Comparison of ENCODE assay signal across 9 cellular contexts in the genomic region with DNA sequence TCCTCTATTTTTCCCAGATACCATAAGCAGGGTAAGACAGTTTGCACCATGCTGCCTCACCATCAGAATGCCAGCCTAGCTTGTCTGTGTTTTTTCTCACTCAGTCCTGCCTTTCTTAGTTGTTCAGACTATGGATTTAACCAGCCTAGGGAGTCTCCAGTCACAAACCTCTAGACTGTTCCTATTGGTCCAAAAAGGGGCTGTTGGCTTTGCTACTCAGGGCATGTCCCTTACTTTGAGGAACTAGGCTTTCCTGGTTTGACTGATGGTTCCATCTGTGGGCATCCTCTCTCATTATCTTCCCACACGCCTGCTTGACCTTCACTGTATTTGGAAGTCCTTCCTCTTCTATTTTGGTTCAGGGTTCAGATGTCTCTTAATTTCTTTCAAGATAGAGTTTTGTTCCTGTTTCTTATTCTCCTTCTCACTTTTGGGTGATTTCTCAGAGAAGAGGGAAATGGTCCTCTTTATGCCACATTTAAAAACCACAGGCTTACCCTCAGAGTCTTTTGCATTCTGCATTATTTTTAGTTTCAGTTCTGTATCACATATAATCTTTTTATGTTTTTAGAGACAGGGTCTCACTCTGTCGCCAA. TPM values are rescaled to one million over a fixed set of nuclear protein-coding genes. Genes with fewer than 3 reads are reported as not detected.
DNase-seq lines count a peak whose midpoint lies in the region; ATAC-seq and TF ChIP-seq lines count a peak whose summit lies in the region.
"Had no signal": no experiment of that assay in that cellular context is flagged by ENCODE, and none has a peak within 500 bp of the region (broad histone marks: within the 10 kb centered on the region; RNA-seq: fewer than 3 reads in every experiment).

No MANE protein-coding gene starts in this region.

- H3K36me3 Mint-ChIP-seq in IgD-negative memory B cell = no peaks in the 10 kb centered on the region
- H3K36me3 Mint-ChIP-seq: brain had no signal

- H3K4me1 Mint-ChIP-seq in IgD-negative memory B cell = peaks cover 30 to 43% (median 41%) of the 10 kb centered on the region in 3 donors

- H3K27me3 Mint-ChIP-seq in IgD-negative memory B cell = no peaks in the 10 kb centered on the region

- no peaks in the 10 kb centered on the region for H3K36me3 ChIP-seq in heart right ventricle

- no peak overlapping the region for H3K27ac ChIP-seq in heart right ventricle

- peaks cover 0 to 3% (median 0%) of the 10 kb centered on the region in 3 donors for H3K9me3 Mint-ChIP-seq in IgD-negative memory B cell
- H3K9me3 Mint-ChIP-seq: brain had no signal

- H3K27me3 ChIP-seq in heart right ventricle = peaks cover 0 to 56% (median 0%) of the 10 kb centered on the region in 7 donors

- peak; percentile 83 for ATAC-seq in GM18502 (IDR thresholded peaks at IDR 0.05; ENCODE audit: poor library complexity, unreplicated experiment)
- peak; percentile 84 for ATAC-seq in GM21529 (IDR thresholded peaks at IDR 0.05; ENCODE audit: unreplicated experiment)
- ATAC-seq in heart right ventricle = peak in 7 of 8 donors; percentile 37 to 72 (median 52)

- H3K4me3 Mint-ChIP-seq in IgD-negative memory B cell = peak overlapping the region; percentile 72 to 85 (median 80)

- TF ChIP-seq CTCF in heart right ventricle (IDR thresholded peaks at IDR 0.05) = no peak

- intact Hi-C loops in heart right ventricle (cut with DNase I) = no loop called here

- H3K4me1 ChIP-seq in heart right ventricle = peaks cover 0 to 37% (median 7%) of the 10 kb centered on the region in 9 donors

- no peak overlapping the region for H3K4me3 ChIP-seq in heart right ventricle

- H3K9me3 ChIP-seq in heart right ventricle = no peaks in the 10 kb centered on the region

- 55% methylated on average over 2 of the region's 2 CpGs for WGBS in heart right ventricle, 2 donors

- peak overlapping the region; percentile 66 to 90 (median 84) for H3K27ac Mint-ChIP-seq in IgD-negative memory B cell

- DNase-seq in heart right ventricle (no peak), NCI-H774 (lab: John Stamatoyannopoulos, UW) (no peak), NCI-H82 (lab: John Stamatoyannopoulos, UW) (no peak)
- no peak for DNase-seq in stimulated activated naive CD4-positive, alpha-beta T cell treated with Interleukin-2 at 50 U/mL for 16 hours (lab: John Stamatoyannopoulos, UW)
- no peak for DNase-seq in stimulated activated naive CD4-positive, alpha-beta T cell (lab: John Stamatoyannopoulos, UW)

RNA-seq across cellular contexts. Expression of a gene that starts 31.3 kb away (rescaled TPM):
- polyA plus RNA-seq in IgD-negative memory B cell (24.9 TPM), heart right ventricle (10 to 100 TPM in 1 of 2 donors, 1 to 10 TPM in 1; 8.2 to 14.3 TPM)
- total RNA-seq in heart right ventricle = 10 to 100 TPM; 26.3 to 34.3 (median 30.7) TPM

RNA-seq across cellular contexts. Expression of a gene that starts 59.9 kb away (rescaled TPM):
- polyA plus RNA-seq in IgD-negative memory B cell = not detected
- 1 to 10 TPM in 2 of 10 donors, under 1 TPM in 7, not detected in 1; 0.18 to 1.4 (median 0.64) TPM for total RNA-seq in heart right ventricle
- polyA plus RNA-seq in heart right ventricle = under 1 TPM; 0.06 to 0.07 TPM
